In the genomic region with DNA sequence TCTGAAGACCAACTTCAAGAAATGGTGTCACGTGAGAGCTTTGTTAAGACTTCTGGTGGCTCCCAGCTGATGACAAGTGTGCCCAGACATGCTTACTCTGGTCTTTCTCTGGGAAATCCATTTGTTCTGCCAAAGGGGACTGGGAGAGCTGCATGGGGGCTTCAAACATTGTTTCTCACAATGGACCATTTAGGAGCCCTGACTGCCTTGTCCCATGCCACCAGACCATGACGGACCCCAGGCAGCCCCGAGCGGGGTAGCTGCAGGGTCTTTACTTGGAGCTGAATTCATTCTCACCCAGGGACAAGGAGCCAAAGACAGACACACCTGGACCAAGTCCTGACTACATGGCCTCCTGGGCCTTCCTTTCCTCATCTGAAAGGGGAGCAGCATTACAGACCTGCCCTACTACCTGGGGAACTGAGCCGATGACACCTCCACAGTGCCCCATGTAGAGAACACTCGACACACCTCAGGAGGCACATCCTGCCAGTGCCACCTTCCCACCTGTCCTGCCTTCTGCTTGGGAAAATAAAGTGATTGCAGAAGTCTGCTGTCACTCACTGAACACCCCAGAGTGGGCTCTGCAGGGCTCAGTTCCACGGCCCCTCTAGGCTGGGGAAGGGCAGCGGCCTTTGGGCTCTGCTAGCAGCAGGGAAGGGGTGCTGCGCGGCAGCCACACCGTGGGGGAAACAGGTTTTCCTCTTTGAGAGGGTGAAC, we compare ENCODE assay signal across 1 cellular context.
TF ChIP-seq lines count a peak whose summit lies in the region.

No MANE protein-coding gene starts in this region.

TF ChIP-seq in IMR-90, 13 proteins besides CTCF, POLR2A, EP300 and RAD21:
- TF ChIP-seq RCOR1 (IDR thresholded peaks at IDR 0.05; ENCODE audit: insufficient replicate concordance, low read length): no peak
- no peak for TF ChIP-seq MAFK (IDR thresholded peaks at IDR 0.05; ENCODE audit: low read depth, low read length)
- no peak for TF ChIP-seq RFX5 (IDR thresholded peaks at IDR 0.05; ENCODE audit: low read depth, low read length)
- no peak for TF ChIP-seq BHLHE40 (IDR thresholded peaks at IDR 0.05; ENCODE audit: low read depth, low read length)
- no peak for TF ChIP-seq FOS (IDR thresholded peaks at IDR 0.05; ENCODE audit: low read depth, low read length)
- no peak for TF ChIP-seq SMC3 (IDR thresholded peaks at IDR 0.05; ENCODE audit: low read depth, low read length)
- TF ChIP-seq, protein P1, sequence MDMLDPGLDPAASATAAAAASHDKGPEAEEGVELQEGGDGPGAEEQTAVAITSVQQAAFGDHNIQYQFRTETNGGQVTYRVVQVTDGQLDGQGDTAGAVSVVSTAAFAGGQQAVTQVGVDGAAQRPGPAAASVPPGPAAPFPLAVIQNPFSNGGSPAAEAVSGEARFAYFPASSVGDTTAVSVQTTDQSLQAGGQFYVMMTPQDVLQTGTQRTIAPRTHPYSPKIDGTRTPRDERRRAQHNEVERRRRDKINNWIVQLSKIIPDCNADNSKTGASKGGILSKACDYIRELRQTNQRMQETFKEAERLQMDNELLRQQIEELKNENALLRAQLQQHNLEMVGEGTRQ (IDR thresholded peaks at IDR 0.05; ENCODE audit: low read depth, low read length): no peak
- no peak for TF ChIP-seq MAZ (IDR thresholded peaks at IDR 0.05; ENCODE audit: borderline replicate concordance, low read depth, low read length)
- no peak for TF ChIP-seq CEBPB (IDR thresholded peaks at IDR 0.05; ENCODE audit: low read depth, low read length)
- TF ChIP-seq CHD1 (IDR thresholded peaks at IDR 0.05; ENCODE audit: low read depth, low read length): no peak
- no peak for TF ChIP-seq MXI1 (IDR thresholded peaks at IDR 0.05; ENCODE audit: borderline replicate concordance, low read depth, low read length)
- no peak for TF ChIP-seq NFE2L2 (IDR thresholded peaks at IDR 0.05; ENCODE audit: low read depth, low read length)
- TF ChIP-seq, protein P2, sequence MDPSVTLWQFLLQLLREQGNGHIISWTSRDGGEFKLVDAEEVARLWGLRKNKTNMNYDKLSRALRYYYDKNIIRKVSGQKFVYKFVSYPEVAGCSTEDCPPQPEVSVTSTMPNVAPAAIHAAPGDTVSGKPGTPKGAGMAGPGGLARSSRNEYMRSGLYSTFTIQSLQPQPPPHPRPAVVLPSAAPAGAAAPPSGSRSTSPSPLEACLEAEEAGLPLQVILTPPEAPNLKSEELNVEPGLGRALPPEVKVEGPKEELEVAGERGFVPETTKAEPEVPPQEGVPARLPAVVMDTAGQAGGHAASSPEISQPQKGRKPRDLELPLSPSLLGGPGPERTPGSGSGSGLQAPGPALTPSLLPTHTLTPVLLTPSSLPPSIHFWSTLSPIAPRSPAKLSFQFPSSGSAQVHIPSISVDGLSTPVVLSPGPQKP (IDR thresholded peaks at IDR 0.05; ENCODE audit: borderline replicate concordance, low read depth, low read length): no peak
